ENCODE assay signal across 11 cellular contexts in genomic region chr16:81180578-81180977, GRCh38. TPM values are rescaled to one million over a fixed set of nuclear protein-coding genes. Genes with fewer than 3 reads are reported as not detected.
DNase-seq lines count a peak whose midpoint lies in the region; ATAC-seq and TF ChIP-seq lines count a peak whose summit lies in the region.
"Had no signal": no experiment of that assay in that cellular context is flagged by ENCODE, and none has a peak within 500 bp of the region (broad histone marks: within the 10 kb centered on the region; RNA-seq: fewer than 3 reads in every experiment).

No MANE protein-coding gene starts in this region.

- H3K79me2 ChIP-seq in mesendoderm (ENCODE audit: control insufficient read depth, insufficient read depth, low read length), result no peaks in the 10 kb centered on the region

- H3K27me3 ChIP-seq in NT2/D1 (ENCODE audit: insufficient read depth, insufficient read length), result no peaks in the 10 kb centered on the region
- no peaks in the 10 kb centered on the region for H3K27me3 ChIP-seq in mesendoderm (ENCODE audit: insufficient read depth, low read length, poor library complexity)
- H3K27me3 ChIP-seq in thoracic aorta (replicated peaks; ENCODE audit: insufficient read depth), result no peaks in the 10 kb centered on the region

- H3K36me3 ChIP-seq in NT2/D1 (ENCODE audit: insufficient read depth, insufficient read length, low read length), result peaks cover 4% of the 10 kb centered on the region
- no peaks in the 10 kb centered on the region for H3K36me3 ChIP-seq in mesendoderm (ENCODE audit: control insufficient read depth, insufficient read depth, low read length)
- H3K36me3 ChIP-seq in thoracic aorta, result no peaks in the 10 kb centered on the region

- H3K27ac ChIP-seq in epithelial cell of prostate (peak overlapping the region; percentile 50), mesendoderm (ENCODE audit: low read depth, low read length) (peak overlapping the region; percentile 27), thoracic aorta (peak overlapping the region; percentile 73 to 83)

- H2AK5ac ChIP-seq in mesendoderm (ENCODE audit: low read length), result no peak overlapping the region

- TF ChIP-seq CTCF in thoracic aorta (IDR thresholded peaks at IDR 0.05), result no peak

- no peak overlapping the region for H2BK5ac ChIP-seq in mesendoderm (ENCODE audit: low read length)

- no peak overlapping the region for H2BK120ac ChIP-seq in mesendoderm (ENCODE audit: low read depth, low read length)

- no peak overlapping the region for H4K8ac ChIP-seq in mesendoderm (ENCODE audit: low read depth, low read length)

- H3K4me3 ChIP-seq in NT2/D1 (ENCODE audit: insufficient read length, low read depth) (peak overlapping the region; percentile 37), mesendoderm (ENCODE audit: low read length) (no peak overlapping the region), thoracic aorta (peak overlapping the region; percentile 59)

- no peaks in the 10 kb centered on the region for H3K9me3 ChIP-seq in NT2/D1 (ENCODE audit: insufficient read depth, low read length)
- no peaks in the 10 kb centered on the region for H3K9me3 ChIP-seq in thoracic aorta

- DNase-seq in NT2/D1 (ENCODE audit: low read depth, low spot score) (no peak), epithelial cell of prostate (ENCODE audit: low read depth, low spot score) (no peak), mesendoderm (no peak), thoracic aorta (ENCODE audit: low spot score) (no peak), NCI-H774 (lab: John Stamatoyannopoulos, UW) (no peak), NCI-H510A (lab: John Stamatoyannopoulos, UW) (no peak)
- no peak for DNase-seq in stimulated activated CD4-positive, alpha-beta T cell treated with anti-CD3 and anti-CD28 coated beads, Interleukin-4, amount 100 ng/mL, for 4 hours
- DNase-seq in effector CD4-positive, alpha-beta T cell, result no peak
- DNase-seq: COR-L47, erythroblast had no signal

- WGBS in mesendoderm (ENCODE audit: extremely low coverage, insufficient coverage, low lambda C conversion rate), result no CpG with 5 or more reads among the region's 6 CpGs

- H2BK15ac ChIP-seq in mesendoderm (replicated peaks; ENCODE audit: low read depth), result no peak overlapping the region

- ATAC-seq in thoracic aorta (ENCODE audit: insufficient number of reproducible peaks, low FRiP score, low read depth), result no peak

- H3K18ac ChIP-seq in mesendoderm (ENCODE audit: low read length), result no peak overlapping the region

- H3K9ac ChIP-seq in NT2/D1 (ENCODE audit: insufficient read length, low read depth), result peak overlapping the region; percentile 52
- no peak overlapping the region for H3K9ac ChIP-seq in mesendoderm (ENCODE audit: low read length)

- H3K23ac ChIP-seq in mesendoderm (ENCODE audit: low read length), result no peak overlapping the region

- peak overlapping the region; percentile 69 for H3K56ac ChIP-seq in mesendoderm (ENCODE audit: low read length)

- no peak overlapping the region for H3K4me2 ChIP-seq in mesendoderm (ENCODE audit: low read length)

- no peaks in the 10 kb centered on the region for H3K79me1 ChIP-seq in mesendoderm (ENCODE audit: low read length)

- H3K4me1 ChIP-seq in NT2/D1 (ENCODE audit: insufficient read depth, insufficient read length) (no peaks in the 10 kb centered on the region), mesendoderm (ENCODE audit: control insufficient read depth, low read depth, low read length) (peaks cover 4% of the 10 kb centered on the region), thoracic aorta (ENCODE audit: control insufficient read depth in 1 of 2, low read depth in 2 of 2) (peaks cover 0 to 11% of the 10 kb centered on the region in 2 donors)

- no peak overlapping the region for H3K4ac ChIP-seq in mesendoderm (ENCODE audit: low read depth, low read length)

- no peak overlapping the region for H4K5ac ChIP-seq in mesendoderm (ENCODE audit: low read length)

RNA-seq across cellular contexts. Expression of gene BCO1, which starts 57.9 kb away (rescaled TPM):
- 0.01 TPM for polyA plus RNA-seq in mesendoderm (2013, experiment 1 of 2)
- not detected for polyA plus RNA-seq in mesendoderm (2013, experiment 2 of 2)
- total RNA-seq in thoracic aorta, result not detected
- total RNA-seq: lung microvascular endothelial cell had no signal

Comparison
In these comparisons a context has a peak if more than half of its experiments do, and no peak if none do; other contexts are left out.
1. H3K27ac ChIP-seq: peak in every context shown above with its lines; median percentile 78 in thoracic aorta; 50 in epithelial cell of prostate; 27 in mesendoderm.